ENCODE assay signal across 8 cellular contexts in the genomic region with DNA sequence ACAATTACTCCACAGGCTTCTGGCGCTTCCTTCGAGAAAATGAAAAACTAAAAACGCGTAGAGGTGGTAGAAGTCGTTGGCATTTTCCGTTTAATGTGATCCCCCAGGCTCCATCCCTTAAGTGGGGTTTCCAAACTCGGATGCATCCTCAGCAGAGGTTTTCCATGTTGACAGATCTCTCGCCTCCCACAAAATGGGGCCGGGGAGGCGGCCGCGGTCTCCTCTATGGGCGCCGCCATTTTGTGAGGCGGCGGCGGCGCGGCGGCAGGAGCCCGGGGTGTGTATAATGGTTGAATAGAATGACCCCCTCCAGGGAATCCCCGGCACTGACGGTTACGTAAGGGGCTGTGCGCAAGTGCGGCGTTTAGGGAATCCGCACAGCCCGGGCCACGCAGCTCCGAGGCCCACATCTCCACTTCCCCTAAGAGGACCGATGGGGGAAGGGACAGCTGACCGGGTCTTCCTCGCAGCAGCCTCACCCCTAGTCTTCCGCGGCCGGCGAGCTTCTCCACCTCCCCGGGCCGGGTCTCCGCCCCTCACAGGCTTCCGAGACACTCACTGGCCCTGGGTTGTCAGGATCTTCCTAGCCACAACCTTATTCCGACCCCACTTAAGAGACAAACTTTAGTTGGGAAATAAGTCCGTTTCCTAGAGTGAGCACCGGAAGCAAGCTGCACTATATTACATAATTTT. TPM values are rescaled to one million over a fixed set of nuclear protein-coding genes. Genes with fewer than 3 reads are reported as not detected.
DNase-seq lines count a peak whose midpoint lies in the region; ATAC-seq and TF ChIP-seq lines count a peak whose summit lies in the region.

No MANE protein-coding gene starts in this region.

- H3K9ac ChIP-seq in iPS-20b (ENCODE audit: low read depth, low read length) = peak overlapping the region; percentile 97
- peak overlapping the region; percentile 93 to 97 (median 96) for H3K9ac ChIP-seq in skeletal muscle tissue (ENCODE audit: low read depth in 1 of 3, low read length in 3 of 3)

- H3K27me3 ChIP-seq in breast epithelium (no peaks in the 10 kb centered on the region), iPS-20b (ENCODE audit: insufficient read depth, low read length) (no peaks in the 10 kb centered on the region), skeletal muscle tissue (ENCODE audit: control insufficient read depth in 3 of 3, insufficient read depth in 3 of 3, low read length in 3 of 3) (no peaks in the 10 kb centered on the region)

- H3K4me1 ChIP-seq in breast epithelium = peaks cover 0 to 2% of the 10 kb centered on the region in 2 donors
- H3K4me1 ChIP-seq in iPS-20b (ENCODE audit: insufficient read depth, low read length) = peaks cover 9% of the 10 kb centered on the region; the same call in 1 of the 2 replicates
- H3K4me1 ChIP-seq in skeletal muscle tissue (ENCODE audit: control insufficient read depth in 3 of 3, insufficient read depth in 3 of 3, low read length in 3 of 3) = peaks cover 6 to 32% (median 9%) of the 10 kb centered on the region in 3 donors

- peak overlapping the region; percentile 78 for H3K4me3 ChIP-seq in AG04449 (ENCODE audit: low read depth, low read length)
- peak overlapping the region; percentile 74 to 86 (median 81) for H3K4me3 ChIP-seq in breast epithelium
- H3K4me3 ChIP-seq in iPS-20b (ENCODE audit: low read length) = peak overlapping the region; percentile 94
- peak overlapping the region; percentile 88 to 95 (median 88) for H3K4me3 ChIP-seq in skeletal muscle tissue (ENCODE audit: low read length in 3 of 3)

- DNase-seq in AG04449 (ENCODE audit: low read depth, low spot score) = peak; percentile 83
- peak; percentile 96 for DNase-seq in NCI-H2196 (lab: John Stamatoyannopoulos, UW; ENCODE audit: unreplicated experiment)
- DNase-seq in breast epithelium (ENCODE audit: low spot score in 2 of 2) = peak; percentile 90

- H3K27ac ChIP-seq in VCaP (peak overlapping the region; percentile 100), breast epithelium (peak overlapping the region; percentile 99 to 100), iPS-20b (ENCODE audit: low read length) (peak overlapping the region; percentile 57), skeletal muscle tissue (ENCODE audit: low read depth, low read length) (peak overlapping the region; percentile 99)

- H3K36me3 ChIP-seq in breast epithelium (no peaks in the 10 kb centered on the region), iPS-20b (ENCODE audit: insufficient read depth, low read depth, low read length) (peaks cover 6% of the 10 kb centered on the region; the same call in 1 of the 2 replicates), skeletal muscle tissue (ENCODE audit: control insufficient read depth in 3 of 3, insufficient read depth in 3 of 3, low read length in 3 of 3) (no peaks in the 10 kb centered on the region)

- intact Hi-C loops in breast epithelium (cut with DNase I; ENCODE audit: low total_unique reads) = no loop called here

- ATAC-seq in GM18873 (IDR thresholded peaks at IDR 0.05; ENCODE audit: low FRiP score, unreplicated experiment) (peak; percentile 62), HG03135 (IDR thresholded peaks at IDR 0.05; ENCODE audit: unreplicated experiment) (peak; percentile 50)

- no peak for TF ChIP-seq CTCF in AG04449 (IDR thresholded peaks at IDR 0.05; ENCODE audit: insufficient read depth, low read length, missing control alignments)
- TF ChIP-seq CTCF in VCaP (conservative IDR thresholded peaks at IDR 0.05) = no peak
- TF ChIP-seq CTCF in breast epithelium (IDR thresholded peaks at IDR 0.05) = peak in 1 of 3 donors; percentile 11

- POLR2A ChIA-PET in AG04449 (lab: Yijun Ruan, JAX) = interaction anchor here (1.0 to 1.7 kb wide), 6 partner anchors 179 to 512 kb away, joined by 3 to 8 read pairs (median 5); a partner anchor contains a TSS

- no peaks in the 10 kb centered on the region for H3K9me3 ChIP-seq in breast epithelium
- H3K9me3 ChIP-seq in iPS-20b (ENCODE audit: insufficient read depth, low read depth, low read length) = no peaks in the 10 kb centered on the region
- no peaks in the 10 kb centered on the region for H3K9me3 ChIP-seq in skeletal muscle tissue (ENCODE audit: control insufficient read depth in 3 of 3, low read length in 3 of 3)

- peak; percentile 52 for TF ChIP-seq POLR2A in breast epithelium (IDR thresholded peaks at IDR 0.05)

- CTCF ChIA-PET in AG04449 (lab: Yijun Ruan, JAX) = interaction anchor here (1.0 to 4.0 kb wide), 9 partner anchors 11 to 557 kb away, joined by 3 to 50 read pairs (median 5); no protein-coding TSS in a partner anchor

RNA-seq across cellular contexts. Expression of a gene that starts 2.1 kb away (rescaled TPM):
- total RNA-seq in breast epithelium (10 to 100 TPM; 31.7 to 72.7 (median 48.8) TPM), skeletal muscle tissue (43.3 TPM)

Comparison
In these comparisons a context has a peak if more than half of its experiments do, and no peak if none do; other contexts are left out.
1. Peak in every context shown above with its lines: DNase-seq, ATAC-seq, H3K4me3 ChIP-seq and H3K27ac ChIP-seq.